In genomic region chr10:722281-723060, GRCh38 we compare ENCODE assay signal across 41 cellular contexts.
"Had no signal": no experiment of that assay in that cellular context is flagged by ENCODE, and none has a peak within 500 bp of the region (broad histone marks: within the 10 kb centered on the region; RNA-seq: fewer than 3 reads in every experiment).

No MANE protein-coding gene starts in this region.

- H3K4me1 ChIP-seq: adrenal gland, ascending aorta, body of pancreas, breast epithelium had no signal

- H3K27ac ChIP-seq: adrenal gland, ascending aorta, body of pancreas, brain microvascular endothelial cell, breast epithelium, cardiac muscle cell had no signal

- DNase-seq: activated effector memory CD4-positive, alpha-beta T cell treated with anti-CD3 and anti-CD28 coated beads, Interleukin-2, amount 50 U/mL, for 16 hours; activated effector memory CD4-positive, alpha-beta T cell treated with Interleukin-2 at 50 U/mL for 16 hours; activated gamma-delta T cell; activated gamma-delta T cell treated with Interleukin-2 at 50 U/mL for 16 hours; activated naive CD4-positive, alpha-beta T cell; activated naive CD4-positive, alpha-beta T cell treated with anti-CD3 and anti-CD28 coated beads for 36 hours; activated naive CD4-positive, alpha-beta T cell treated with anti-CD3 and anti-CD28 coated beads, Interleukin-2, amount 10 ng/mL, durations not matched to agents 7 days and 5 days; activated naive CD4-positive, alpha-beta T cell treated with anti-CD3 and anti-CD28 coated beads, Interleukin-2, amount 50 U/mL, for 16 hours; activated naive CD4-positive, alpha-beta T cell treated with Interleukin-2 at 50 U/mL for 16 hours; activated naive CD8-positive, alpha-beta T cell treated with anti-CD3 and anti-CD28 coated beads for 36 hours; activated naive CD8-positive, alpha-beta T cell treated with anti-CD3 and anti-CD28 coated beads, Interleukin-2, amount 10 ng/mL, durations not matched to agents 7 days and 5 days; activated naive CD8-positive, alpha-beta T cell treated with anti-CD3 and anti-CD28 coated beads, Interleukin-2, amount 50 U/mL, for 24 hours; activated T-cell treated with anti-CD3 and anti-CD28 coated beads for 4 hours; activated T-cell treated with anti-CD3 and anti-CD28 coated beads, Interleukin-2, amount 50 U/mL, for 1 hour; activated T-cell treated with anti-CD3 and anti-CD28 coated beads, Interleukin-2, amount 50 U/mL, for 24 hours; activated T-cell treated with anti-CD3 and anti-CD28 coated beads, Interleukin-2, amount 50 U/mL, for 4 hours; activated T-cell treated with anti-CD3 and anti-CD28 coated beads, Interleukin-2, amount 50 U/mL, for 48 hours; activated T-cell treated with anti-CD3 and anti-CD28 coated beads, Interleukin-2, amount 50 U/mL, for 72 hours; adrenal gland; amniotic stem cell; amygdala; anterior cingulate cortex; aorta; body of pancreas; brain microvascular endothelial cell; caudate nucleus; central memory CD4-positive, alpha-beta T cell; cerebellar nuclear complex had no signal

- H3K27me3 Mint-ChIP-seq: activated naive CD4-positive, alpha-beta T cell treated with anti-CD3 and anti-CD28 coated beads, Interleukin-2, amount 10 ng/mL, durations not matched to agents 7 days and 5 days; activated naive CD8-positive, alpha-beta T cell treated with anti-CD3 and anti-CD28 coated beads for 36 hours; activated naive CD8-positive, alpha-beta T cell treated with anti-CD3 and anti-CD28 coated beads, Interleukin-2, amount 50 U/mL, for 24 hours had no signal

- H3K9me3 ChIP-seq: adrenal gland, ascending aorta, body of pancreas, breast epithelium had no signal

- H3K4me3 ChIP-seq: adrenal gland, ascending aorta, body of pancreas, breast epithelium, cardiac muscle cell had no signal

- H3K27ac Mint-ChIP-seq: activated naive CD4-positive, alpha-beta T cell treated with anti-CD3 and anti-CD28 coated beads for 36 hours; activated naive CD4-positive, alpha-beta T cell treated with anti-CD3 and anti-CD28 coated beads, Interleukin-2, amount 10 ng/mL, durations not matched to agents 7 days and 5 days; activated naive CD4-positive, alpha-beta T cell treated with anti-CD3 and anti-CD28 coated beads, Interleukin-2, amount 50 U/mL, for 24 hours; activated naive CD4-positive, alpha-beta T cell treated with anti-CD3 and anti-CD28 coated beads, Interleukin-2, amount 50 U/mL, for 72 hours; activated naive CD8-positive, alpha-beta T cell; activated naive CD8-positive, alpha-beta T cell treated with anti-CD3 and anti-CD28 coated beads for 36 hours; activated naive CD8-positive, alpha-beta T cell treated with anti-CD3 and anti-CD28 coated beads, Interleukin-2, amount 10 ng/mL, durations not matched to agents 7 days and 5 days; activated naive CD8-positive, alpha-beta T cell treated with anti-CD3 and anti-CD28 coated beads, Interleukin-2, amount 50 U/mL, for 24 hours; activated T-cell treated with anti-CD3 and anti-CD28 coated beads, Interleukin-2, amount 50 U/mL, for 24 hours; activated T-cell treated with anti-CD3 and anti-CD28 coated beads, Interleukin-2, amount 50 U/mL, for 72 hours; activated T-helper 1 cell treated with anti-CD3 and anti-CD28 coated beads, Interleukin-12 subunit alpha, Interleukin-12 subunit beta, Interleukin-2, Interleukin-4 antibody, amounts not matched to agents 30 ng/mL and 10 ng/mL and 1 ng/mL, durations not matched to agents 14 hours and 24 hours and 36 hours; activated T-helper 17 cell treated with anti-CD3 and anti-CD28 coated beads, Interleukin-2, amount 50 U/mL, for 72 hours; activated T-helper 2 cell treated with anti-CD3 and anti-CD28 coated beads, Interferon-gamma antibody, Interleukin-2, Interleukin-4, amounts not matched to agents 10 μg/mL and 5 μg/mL and 100 μg/mL, durations not matched to agents 14 hours and 24 hours and 36 hours; brain had no signal

- H3K9me3 Mint-ChIP-seq: activated naive CD4-positive, alpha-beta T cell treated with anti-CD3 and anti-CD28 coated beads for 36 hours; activated naive CD4-positive, alpha-beta T cell treated with anti-CD3 and anti-CD28 coated beads, Interleukin-2, amount 10 ng/mL, durations not matched to agents 7 days and 5 days; activated naive CD4-positive, alpha-beta T cell treated with anti-CD3 and anti-CD28 coated beads, Interleukin-2, amount 50 U/mL, for 24 hours; activated naive CD8-positive, alpha-beta T cell treated with anti-CD3 and anti-CD28 coated beads for 36 hours; activated naive CD8-positive, alpha-beta T cell treated with anti-CD3 and anti-CD28 coated beads, Interleukin-2, amount 10 ng/mL, durations not matched to agents 7 days and 5 days; activated naive CD8-positive, alpha-beta T cell treated with anti-CD3 and anti-CD28 coated beads, Interleukin-2, amount 50 U/mL, for 24 hours; activated T-cell treated with anti-CD3 and anti-CD28 coated beads, Interleukin-2, amount 50 U/mL, for 24 hours; activated T-cell treated with anti-CD3 and anti-CD28 coated beads, Interleukin-2, amount 50 U/mL, for 72 hours; activated T-helper 1 cell treated with anti-CD3 and anti-CD28 coated beads, Interleukin-12 subunit alpha, Interleukin-12 subunit beta, Interleukin-2, Interleukin-4 antibody, amounts not matched to agents 30 ng/mL and 10 ng/mL and 1 ng/mL, durations not matched to agents 14 hours and 24 hours and 36 hours; activated T-helper 17 cell treated with anti-CD3 and anti-CD28 coated beads, Interleukin-2, amount 50 U/mL, for 72 hours; activated T-helper 2 cell treated with anti-CD3 and anti-CD28 coated beads, Interferon-gamma antibody, Interleukin-2, Interleukin-4, amounts not matched to agents 10 μg/mL and 5 μg/mL and 100 μg/mL, durations not matched to agents 14 hours and 24 hours and 36 hours; central memory CD8-positive, alpha-beta T cell had no signal

- H3K36me3 Mint-ChIP-seq: activated naive CD4-positive, alpha-beta T cell treated with anti-CD3 and anti-CD28 coated beads, Interleukin-2, amount 10 ng/mL, durations not matched to agents 7 days and 5 days; activated naive CD8-positive, alpha-beta T cell; activated naive CD8-positive, alpha-beta T cell treated with anti-CD3 and anti-CD28 coated beads for 36 hours; activated naive CD8-positive, alpha-beta T cell treated with anti-CD3 and anti-CD28 coated beads, Interleukin-2, amount 10 ng/mL, durations not matched to agents 7 days and 5 days; brain had no signal

- ATAC-seq: activated naive CD4-positive, alpha-beta T cell treated with anti-CD3 and anti-CD28 coated beads, Interleukin-2, amount 50 U/mL, for 72 hours; activated naive CD8-positive, alpha-beta T cell treated with anti-CD3 and anti-CD28 coated beads, Interleukin-2, amount 50 U/mL, for 24 hours; activated T-cell treated with anti-CD3 and anti-CD28 coated beads, Interleukin-2, amount 50 U/mL, for 4 hours; activated T-cell treated with anti-CD3 and anti-CD28 coated beads, Interleukin-2, amount 50 U/mL, for 72 hours; activated T-helper 17 cell treated with anti-CD3 and anti-CD28 coated beads, Interleukin-2, amount 50 U/mL, for 72 hours; body of pancreas had no signal

- H3K4me3 Mint-ChIP-seq: activated naive CD4-positive, alpha-beta T cell treated with anti-CD3 and anti-CD28 coated beads for 36 hours; activated naive CD4-positive, alpha-beta T cell treated with anti-CD3 and anti-CD28 coated beads, Interleukin-2, amount 10 ng/mL, durations not matched to agents 7 days and 5 days; activated naive CD4-positive, alpha-beta T cell treated with anti-CD3 and anti-CD28 coated beads, Interleukin-2, amount 50 U/mL, for 24 hours; activated naive CD8-positive, alpha-beta T cell; activated naive CD8-positive, alpha-beta T cell treated with anti-CD3 and anti-CD28 coated beads for 36 hours; activated naive CD8-positive, alpha-beta T cell treated with anti-CD3 and anti-CD28 coated beads, Interleukin-2, amount 10 ng/mL, durations not matched to agents 7 days and 5 days; activated naive CD8-positive, alpha-beta T cell treated with anti-CD3 and anti-CD28 coated beads, Interleukin-2, amount 50 U/mL, for 24 hours; activated T-cell treated with anti-CD3 and anti-CD28 coated beads, Interleukin-2, amount 50 U/mL, for 24 hours; activated T-cell treated with anti-CD3 and anti-CD28 coated beads, Interleukin-2, amount 50 U/mL, for 4 hours; activated T-cell treated with anti-CD3 and anti-CD28 coated beads, Interleukin-2, amount 50 U/mL, for 72 hours; activated T-helper 1 cell treated with anti-CD3 and anti-CD28 coated beads, Interleukin-12 subunit alpha, Interleukin-12 subunit beta, Interleukin-2, Interleukin-4 antibody, amounts not matched to agents 30 ng/mL and 10 ng/mL and 1 ng/mL, durations not matched to agents 14 hours and 24 hours and 36 hours; activated T-helper 17 cell treated with anti-CD3 and anti-CD28 coated beads, Interleukin-2, amount 50 U/mL, for 72 hours; brain; central memory CD8-positive, alpha-beta T cell had no signal

- FAIRE-seq: astrocyte, bronchial epithelial cell had no signal

- H3K4me1 Mint-ChIP-seq: activated naive CD4-positive, alpha-beta T cell treated with anti-CD3 and anti-CD28 coated beads, Interleukin-2, amount 10 ng/mL, durations not matched to agents 7 days and 5 days; activated naive CD4-positive, alpha-beta T cell treated with anti-CD3 and anti-CD28 coated beads, Interleukin-2, amount 50 U/mL, for 24 hours; activated naive CD8-positive, alpha-beta T cell treated with anti-CD3 and anti-CD28 coated beads for 36 hours; activated naive CD8-positive, alpha-beta T cell treated with anti-CD3 and anti-CD28 coated beads, Interleukin-2, amount 10 ng/mL, durations not matched to agents 7 days and 5 days; activated naive CD8-positive, alpha-beta T cell treated with anti-CD3 and anti-CD28 coated beads, Interleukin-2, amount 50 U/mL, for 24 hours; activated T-helper 17 cell treated with anti-CD3 and anti-CD28 coated beads, Interleukin-2, amount 50 U/mL, for 72 hours; brain; central memory CD8-positive, alpha-beta T cell had no signal

- H3K36me3 ChIP-seq: adrenal gland, ascending aorta, brain microvascular endothelial cell, breast epithelium, cardiac muscle cell had no signal

- H3K27me3 ChIP-seq: adrenal gland, ascending aorta, body of pancreas, brain microvascular endothelial cell, breast epithelium, cardiac muscle cell had no signal
